8 cellular contexts compared by ENCODE assay signal in genomic region chr6:36598326-36598725, GRCh38. TPM values are rescaled to one million over a fixed set of nuclear protein-coding genes. Genes with fewer than 3 reads are reported as not detected.
A peak's percentile ranks its signal among the peaks of the same experiment; 100 is the strongest.
DNase-seq lines count a peak whose midpoint lies in the region; ATAC-seq and TF ChIP-seq lines count a peak whose summit lies in the region.

No MANE protein-coding gene starts in this region.

- H3K36me3 Mint-ChIP-seq in Caco-2 (ENCODE audit: insufficient read depth, unreplicated experiment): peaks cover 100% of the 10 kb centered on the region

- peak overlapping the region; percentile 51 for H3K4me2 ChIP-seq in parathyroid adenoma (ENCODE audit: low read length)

- peak overlapping the region; percentile 81 for H3K27ac Mint-ChIP-seq in Caco-2 (ENCODE audit: unreplicated experiment)

- H2AFZ ChIP-seq in parathyroid adenoma: no peak overlapping the region

- BruUV-seq in Caco-2 (replicated peaks; lab: Mats Ljungman, UMichigan): no TSS peak

- POLR2A ChIA-PET in Caco-2 (lab: Charles Lee) (interaction anchor here (1.3 kb wide), 1 partner anchor 8 kb away, joined by 5 read pairs; no protein-coding TSS in a partner anchor), RWPE1 (lab: Yijun Ruan, JAX; ENCODE audit: low non-redundant PET) (interaction anchor here (0.6 to 1.1 kb wide), 2 partner anchors 8 to 54 kb away, joined by 4 to 5 read pairs; no protein-coding TSS in a partner anchor)

- no peak overlapping the region for H3K9ac ChIP-seq in parathyroid adenoma

- H3K9me3 ChIP-seq in Caco-2: no peaks in the 10 kb centered on the region
- H3K9me3 ChIP-seq in esophagus squamous epithelium: no peaks in the 10 kb centered on the region
- no peaks in the 10 kb centered on the region for H3K9me3 ChIP-seq in parathyroid adenoma (ENCODE audit: control insufficient read depth, low read length)

- intact Hi-C loops in Caco-2 (cut with micrococcal nuclease; ENCODE audit: unreplicated experiment) (no loop called here), esophagus squamous epithelium (cut with DNase I) (loop anchor here (10.0 kb wide), 1 partner anchor 54 kb away; the partner anchor contains the start of gene STK38)

- ATAC-seq in HG02571 (IDR thresholded peaks at IDR 0.05; ENCODE audit: unreplicated experiment): no peak

- peaks cover 3% of the 10 kb centered on the region for H3K27me3 Mint-ChIP-seq in Caco-2 (ENCODE audit: insufficient read depth, unreplicated experiment)

- H3K9me3 Mint-ChIP-seq in Caco-2 (ENCODE audit: unreplicated experiment): no peaks in the 10 kb centered on the region

- H3K4me1 ChIP-seq in Caco-2 (peaks cover 19% of the 10 kb centered on the region), esophagus squamous epithelium (peaks cover 15 to 76% (median 59%) of the 10 kb centered on the region in 3 donors), parathyroid adenoma (peaks cover 36% of the 10 kb centered on the region)

- DNase-seq in Caco-2 (no peak), RWPE1 (ENCODE audit: low spot score) (no peak), esophagus squamous epithelium (lab: John Stamatoyannopoulos, UW) (no peak), HUDEP-2 (lab: John Stamatoyannopoulos, UW; ENCODE audit: unreplicated experiment in 76 of 76) (no peak), Ammon's horn (ENCODE audit: low spot score) (no peak), NCI-H446 treated with DMSO at 0.1 percent for 48 hours (lab: John Stamatoyannopoulos, UW) (no peak)

- TF ChIP-seq POLR2A in esophagus squamous epithelium (IDR thresholded peaks at IDR 0.05): no peak

- H3K4me3 ChIP-seq in Caco-2 (ENCODE audit: low read depth, low read length) (no peak overlapping the region), esophagus squamous epithelium (peak overlapping the region; percentile 61 to 96 (median 88)), parathyroid adenoma (ENCODE audit: low read depth, low read length) (no peak overlapping the region)

- H3K27ac ChIP-seq in RWPE1 (peak overlapping the region; percentile 43), esophagus squamous epithelium (peak overlapping the region; percentile 7 to 100 (median 70)), parathyroid adenoma (no peak overlapping the region)

- H3K4me3 Mint-ChIP-seq in Caco-2 (ENCODE audit: unreplicated experiment): peak overlapping the region; percentile 62

- H3K79me2 ChIP-seq in parathyroid adenoma: peaks cover 60% of the 10 kb centered on the region

- CTCF ChIA-PET in Caco-2 (lab: Charles Lee): interaction anchor here (0.8 kb wide), 1 partner anchor 81 kb away, joined by 3 read pairs; no protein-coding TSS in a partner anchor
- CTCF ChIA-PET in RWPE1 (lab: Yijun Ruan, JAX): interaction anchor here (1.3 kb wide), 1 partner anchor 161 kb away, joined by 6 read pairs; no protein-coding TSS in a partner anchor

- peaks cover 13% of the 10 kb centered on the region for H3K4me1 Mint-ChIP-seq in Caco-2 (ENCODE audit: low read depth, unreplicated experiment)

- WGBS in esophagus squamous epithelium, 2 donors: 13 to 16% methylated on average over 8 to 9 of the region's 9 CpGs

- TF ChIP-seq CTCF in Caco-2 (IDR thresholded peaks at IDR 0.05; ENCODE audit: insufficient read depth in 1 of 2, low read depth in 1 of 2, low read length in 1 of 2, severe bottlenecking in 1 of 2, unreplicated experiment in 1 of 2) (no peak), RWPE1 (conservative IDR thresholded peaks at IDR 0.05; ENCODE audit: low read depth) (no peak), esophagus squamous epithelium (IDR thresholded peaks at IDR 0.05) (no peak), parathyroid adenoma (IDR thresholded peaks at IDR 0.05) (no peak)

- no peaks in the 10 kb centered on the region for H3K27me3 ChIP-seq in Caco-2 (replicated peaks; ENCODE audit: control insufficient read depth, insufficient read depth, low read length)
- H3K27me3 ChIP-seq in esophagus squamous epithelium: no peaks in the 10 kb centered on the region
- H3K27me3 ChIP-seq in parathyroid adenoma (ENCODE audit: control insufficient read depth, insufficient read depth, low read length): no peaks in the 10 kb centered on the region

- H3K36me3 ChIP-seq in Caco-2 (ENCODE audit: control insufficient read depth, insufficient read depth, low read length): peaks cover 10% of the 10 kb centered on the region
- peaks cover 19 to 69% (median 42%) of the 10 kb centered on the region in 3 donors for H3K36me3 ChIP-seq in esophagus squamous epithelium
- H3K36me3 ChIP-seq in parathyroid adenoma (ENCODE audit: control insufficient read depth, insufficient read depth, low read length): no peaks in the 10 kb centered on the region

RNA-seq across cellular contexts. Expression of gene SRSF3, which starts 4.2 kb away (rescaled TPM):
- total RNA-seq in Caco-2 (2022) (422 and 425 TPM in 2 replicates), esophagus squamous epithelium (100 to 1,000 TPM; 111 to 213 (median 185) TPM)

RNA-seq across cellular contexts. Expression of gene STK38, which starts 51.0 kb away (rescaled TPM):
- total RNA-seq in Caco-2 (2022): 27.5 and 30.8 TPM in 2 replicates
- 10 to 100 TPM; 26.5 to 33.6 (median 30.3) TPM for total RNA-seq in esophagus squamous epithelium

Comparison
In these comparisons a context has a peak if more than half of its experiments do, and no peak if none do; other contexts are left out.
1. H3K4me3 ChIP-seq: peak in esophagus squamous epithelium (4 of 4); none in Caco-2 (single experiment) and parathyroid adenoma (single experiment).